22 cellular contexts compared by ENCODE assay signal in genomic region chr17:72565758-72566157, GRCh38.
DNase-seq lines count a peak whose midpoint lies in the region; ATAC-seq, FAIRE-seq and TF ChIP-seq lines count a peak whose summit lies in the region.
"Had no signal": no experiment of that assay in that cellular context is flagged by ENCODE, and none has a peak within 500 bp of the region (broad histone marks: within the 10 kb centered on the region; RNA-seq: fewer than 3 reads in every experiment).

No MANE protein-coding gene starts in this region.

- TF ChIP-seq CTCF in IMR-90 (conservative IDR thresholded peaks at IDR 0.05; ENCODE audit: low read depth, low read length) (no peak), type B pancreatic cell (conservative IDR thresholded peaks at IDR 0.05) (no peak), GM20000 (IDR thresholded peaks at IDR 0.05; ENCODE audit: extremely low read depth, missing control alignments) (no peak), uterus (IDR thresholded peaks at IDR 0.05) (no peak)

- H3K36me3 Mint-ChIP-seq in T-helper 17 cell (ENCODE audit: low read depth) (no peaks in the 10 kb centered on the region), type B pancreatic cell (peaks cover 24% of the 10 kb centered on the region)
- H3K36me3 Mint-ChIP-seq: CD14-positive monocyte had no signal

- in situ Hi-C loops in IMR-90 (cut with MboI; ENCODE audit: low sequenced_read_pairs) = loop anchor here (10.0 to 25.0 kb wide), 2 partner anchors 422 to 619 kb away; no protein-coding TSS in a partner anchor

- H3K14ac ChIP-seq in IMR-90 (replicated peaks; ENCODE audit: low read depth, low read length) = no peak overlapping the region

- BruUV-seq in IMR-90 (replicated peaks; lab: Mats Ljungman, UMichigan) = no TSS peak

- H3K9me3 ChIP-seq in IMR-90 (ENCODE audit: control insufficient read depth, insufficient read depth, low read length) (no peaks in the 10 kb centered on the region), T-helper 17 cell (ENCODE audit: control insufficient read depth, low read length, poor library complexity, severe bottlenecking) (no peaks in the 10 kb centered on the region), uterus (no peaks in the 10 kb centered on the region)
- H3K9me3 ChIP-seq: MG63 had no signal

- no peak overlapping the region for H3K4me2 ChIP-seq in IMR-90 (ENCODE audit: low read depth, low read length)

- peaks cover 19% of the 10 kb centered on the region for H3K4me1 Mint-ChIP-seq in T-helper 17 cell
- peaks cover 62% of the 10 kb centered on the region for H3K4me1 Mint-ChIP-seq in type B pancreatic cell (ENCODE audit: unreplicated experiment)
- H3K4me1 Mint-ChIP-seq: CD14-positive monocyte had no signal

- no peak for TF ChIP-seq POLR2A in IMR-90 (IDR thresholded peaks at IDR 0.05; ENCODE audit: low read depth, low read length)
- no peak for TF ChIP-seq POLR2A in uterus (IDR thresholded peaks at IDR 0.05)

- H3K4me3 ChIP-seq in IMR-90 (ENCODE audit: insufficient read depth, low read depth, low read length) (no peak overlapping the region), uterus (no peak overlapping the region)
- H3K4me3 ChIP-seq: MG63 had no signal

- H3K18ac ChIP-seq in IMR-90 (ENCODE audit: low read depth, low read length) = no peak overlapping the region

- H2BK15ac ChIP-seq in IMR-90 (ENCODE audit: low read depth, low read length) = no peak overlapping the region

- H3K27ac ChIP-seq in IMR-90 (ENCODE audit: insufficient read depth, low read length) (no peak overlapping the region), uterus (no peak overlapping the region)

- peaks cover 24 to 60% of the 10 kb centered on the region in 2 experiments for H3K79me1 ChIP-seq in IMR-90 (ENCODE audit: low read depth in 1 of 2, low read length in 2 of 2)

- no peak for TF ChIP-seq RAD21 in IMR-90 (IDR thresholded peaks at IDR 0.05; ENCODE audit: low read length)

- H3K9ac ChIP-seq in IMR-90 (ENCODE audit: low read depth, low read length) = no peak overlapping the region

- no peak overlapping the region for H2BK20ac ChIP-seq in IMR-90 (ENCODE audit: low read depth, low read length)

- no peak overlapping the region for H2AFZ ChIP-seq in IMR-90 (replicated peaks; ENCODE audit: low read length, poor library complexity)

- H4K20me1 ChIP-seq in IMR-90 (ENCODE audit: insufficient read depth, low read length) = peaks cover under 1% of the 10 kb centered on the region

- no peak overlapping the region for H3K4me3 Mint-ChIP-seq in T-helper 17 cell
- H3K4me3 Mint-ChIP-seq in type B pancreatic cell = no peak overlapping the region
- H3K4me3 Mint-ChIP-seq: CD14-positive monocyte; T-helper 1 cell treated with Interleukin-12 subunit alpha and Interleukin-12 subunit beta and Interleukin-4 antibody, amounts not matched to agents 30 μg/mL and 1 μg/mL, for 36 hours had no signal

- H3K27me3 Mint-ChIP-seq in T-helper 17 cell (no peaks in the 10 kb centered on the region), type B pancreatic cell (no peaks in the 10 kb centered on the region)

- H3K4me1 ChIP-seq in IMR-90 (ENCODE audit: control insufficient read depth, insufficient read depth, low read length) = peaks cover 7% of the 10 kb centered on the region; the same call in 1 of the 2 replicates
- H3K4me1 ChIP-seq in uterus = no peaks in the 10 kb centered on the region

- H2BK5ac ChIP-seq in IMR-90 (ENCODE audit: low read depth, low read length, poor library complexity, severe bottlenecking) = no peak overlapping the region

- DNase-seq in DMS53 (lab: John Stamatoyannopoulos, UW) (peak; percentile 58), DMS53 treated with DMSO at 0.1 percent for 48 hours (lab: John Stamatoyannopoulos, UW; ENCODE audit: unreplicated experiment) (no peak), IMR-90 (no peak), T-helper 17 cell (no peak), type B pancreatic cell (ENCODE audit: extremely low spot score, unreplicated experiment) (no peak), GM20000 (ENCODE audit: low spot score) (no peak), uterus (no peak), RCC 7860 (ENCODE audit: low spot score) (no peak)
- DNase-seq: 8988T; Kasumi-1; MG63; NCI-H1694 treated with DMSO at 0.1 percent for 48 hours; NCI-H2107; NCI-H510A treated with DMSO at 0.1 percent for 48 hours; NCI-H748 treated with DMSO at 0.1 percent for 48 hours; NK-92 treated with Interleukin-12 subunit alpha and Interleukin-12 subunit beta, amount 100 ng/mL, for 24 hours; Right ventricle myocardium superior had no signal

- H3K27me3 ChIP-seq in IMR-90 (ENCODE audit: control insufficient read depth, insufficient read depth, low read length) = no peaks in the 10 kb centered on the region
- H3K27me3 ChIP-seq in uterus = no peaks in the 10 kb centered on the region
- H3K27me3 ChIP-seq: MG63 had no signal

- H4K8ac ChIP-seq in IMR-90 (ENCODE audit: low read depth in 2 of 2, low read length in 2 of 2) = no peak overlapping the region

- no peak overlapping the region for H4K5ac ChIP-seq in IMR-90 (ENCODE audit: low read depth, low read length)

- H2AK9ac ChIP-seq in IMR-90 (replicated peaks; ENCODE audit: low read depth, low read length, poor library complexity) = no peak overlapping the region

- H4K91ac ChIP-seq in IMR-90 (ENCODE audit: insufficient read depth, low read depth, low read length) = peak overlapping the region; percentile 53; the same call in 1 of the 2 replicates

- ATAC-seq in IMR-90 (ENCODE audit: low read depth) (no peak), T-helper 17 cell (no peak)

- H3K4ac ChIP-seq in IMR-90 (ENCODE audit: low read depth, low read length) = no peak overlapping the region

- POLR2A ChIA-PET in IMR-90 (lab: Charles Lee; ENCODE audit: unreplicated experiment) = no interaction called here

- CTCF ChIA-PET in IMR-90 (lab: Yijun Ruan, JAX) = interaction anchor here (1.2 kb wide), 1 partner anchor 26 kb away, joined by 5 read pairs; no protein-coding TSS in a partner anchor

- no peak overlapping the region; the same call in 1 of the 2 replicates for H3K23ac ChIP-seq in IMR-90 (ENCODE audit: low read depth, low read length)

- H3K56ac ChIP-seq in IMR-90 (ENCODE audit: extremely low read depth, insufficient read depth, low read length) = no peak overlapping the region

- H2AK5ac ChIP-seq in IMR-90 (ENCODE audit: low read depth, low read length) = 0 out of 2 replicates have a peak overlapping the region, but pooled peaks have one; percentile 25

- dilution Hi-C loops in IMR-90 (cut with HindIII; ENCODE audit: low sequenced_read_pairs, unreplicated experiment) = no loop called here

- H3K9me3 Mint-ChIP-seq in type B pancreatic cell = no peaks in the 10 kb centered on the region
- H3K9me3 Mint-ChIP-seq: CD14-positive monocyte; T-helper 1 cell treated with Interleukin-12 subunit alpha and Interleukin-12 subunit beta and Interleukin-4 antibody, amounts not matched to agents 30 μg/mL and 1 μg/mL, for 36 hours had no signal

- H3K27ac Mint-ChIP-seq in T-helper 17 cell (peak overlapping the region; percentile 54), type B pancreatic cell (peak overlapping the region; percentile 51)
- H3K27ac Mint-ChIP-seq: T-helper 1 cell treated with Interleukin-12 subunit alpha and Interleukin-12 subunit beta and Interleukin-4 antibody, amounts not matched to agents 30 μg/mL and 1 μg/mL, for 36 hours had no signal

- peaks cover 8% of the 10 kb centered on the region; the same call in 1 of the 2 replicates for H3K9me1 ChIP-seq in IMR-90 (ENCODE audit: insufficient read depth, low read length)

- intact Hi-C loops in IMR-90 (cut with micrococcal nuclease) (no loop called here), uterus (cut with DNase I; ENCODE audit: low total_unique reads) (no loop called here)

- WGBS in IMR-90 (ENCODE audit: extremely low coverage in 2 of 2, insufficient read length in 1 of 2), 2 experiments = 100% methylated on average over 1 of the region's 7 CpGs; no CpG with 5 or more reads in 1 of the 2 experiments

- H2BK120ac ChIP-seq in IMR-90 (ENCODE audit: low read depth, low read length) = no peak overlapping the region

- no peak for FAIRE-seq in RCC 7860 (lab: Jason Lieb, UNC)
- FAIRE-seq: GM12891, GM18507, H1 had no signal

- H3K36me3 ChIP-seq in IMR-90 (ENCODE audit: control insufficient read depth, insufficient read depth, low read length) = no peaks in the 10 kb centered on the region
- H3K36me3 ChIP-seq in uterus = no peaks in the 10 kb centered on the region
- H3K36me3 ChIP-seq: MG63 had no signal

TF ChIP-seq in IMR-90, 13 proteins besides CTCF, POLR2A, EP300 and RAD21:
- TF ChIP-seq CEBPB (IDR thresholded peaks at IDR 0.05; ENCODE audit: low read depth, low read length) = no peak
TF ChIP-seq in IMR-90: peak in this region for 0.
